ENCODE assay signal across 1 cellular context in genomic region chr2:175844169-175844568, GRCh38.
TF ChIP-seq lines count a peak whose summit lies in the region.

No MANE protein-coding gene starts in this region.

TF ChIP-seq in GM23338, 12 proteins besides CTCF, POLR2A, EP300 and RAD21 (continued from another document):
- TF ChIP-seq ZNF462 (CRISPR knock-in tag; IDR thresholded peaks at IDR 0.05) (no peak), EZH2phosphoT487 (IDR thresholded peaks at IDR 0.05; ENCODE audit: unreplicated experiment) (no peak), ZNF331 (CRISPR knock-in tag; IDR thresholded peaks at IDR 0.05; ENCODE audit: low read depth) (no peak)
